9 cellular contexts compared by ENCODE assay signal in the genomic region with DNA sequence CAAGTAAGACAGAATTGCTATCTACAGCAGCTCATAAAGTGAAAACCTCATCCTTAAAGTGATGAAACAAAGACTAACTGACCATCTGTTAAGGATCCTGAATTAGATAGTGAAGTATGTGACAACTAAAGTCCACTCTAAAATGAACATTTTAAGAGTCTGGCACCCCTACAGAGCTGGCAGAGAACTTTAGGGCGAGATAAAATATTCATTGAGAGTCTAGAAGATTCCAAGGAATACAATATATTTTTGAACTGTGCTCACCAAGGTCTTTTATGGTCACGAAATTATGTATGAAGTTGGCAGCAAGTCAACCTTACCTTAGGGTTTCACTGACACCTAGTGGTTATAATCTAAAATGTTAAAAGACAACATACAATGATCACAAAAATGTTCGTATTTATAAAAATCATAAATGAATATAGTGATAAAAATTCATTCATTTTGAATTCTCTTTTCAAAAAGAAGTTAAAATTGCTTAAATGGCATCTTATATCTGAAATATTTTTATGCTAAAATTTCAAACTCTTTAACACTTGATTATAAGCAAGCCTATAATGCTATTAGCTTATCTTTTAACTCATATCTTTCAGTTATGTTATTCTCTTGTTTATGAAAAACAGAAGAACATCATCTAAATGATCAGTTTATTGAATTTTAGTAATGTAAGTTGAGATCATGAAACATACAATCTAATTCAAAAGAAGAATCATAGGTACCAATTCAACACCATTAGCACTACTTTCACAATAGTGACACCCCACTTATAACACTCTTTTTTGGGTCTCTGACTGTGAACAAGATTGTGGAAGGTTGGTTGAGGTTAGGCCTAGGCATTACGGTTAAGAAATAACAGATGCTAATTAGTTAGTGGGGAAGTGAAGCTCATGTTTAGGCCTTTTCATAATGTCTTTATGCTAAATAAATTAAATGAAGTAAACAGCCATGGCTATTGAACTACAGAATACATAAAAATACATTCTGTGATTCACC. TPM values are rescaled to one million over a fixed set of nuclear protein-coding genes. Genes with fewer than 3 reads are reported as not detected.
A peak's percentile ranks its signal among the peaks of the same experiment; 100 is the strongest.
DNase-seq lines count a peak whose midpoint lies in the region; ATAC-seq, FAIRE-seq and TF ChIP-seq lines count a peak whose summit lies in the region.
"Had no signal": no experiment of that assay in that cellular context is flagged by ENCODE, and none has a peak within 500 bp of the region (broad histone marks: within the 10 kb centered on the region; RNA-seq: fewer than 3 reads in every experiment).

No MANE protein-coding gene starts in this region.

- H3K36me3 ChIP-seq in OCI-LY1 (ENCODE audit: insufficient read depth, low read length) (peaks cover 4% of the 10 kb centered on the region; the same call in 1 of the 2 replicates), lower lobe of right lung (peaks cover 24% of the 10 kb centered on the region)

- H3K9ac ChIP-seq in OCI-LY1 (ENCODE audit: low read length): no peak overlapping the region; the same call in 1 of the 2 replicates

- in situ Hi-C loops in Caki2 (cut with HindIII; ENCODE audit: low pct_unique_long_range_greater_than_20kb, low sequenced_read_pairs): no loop called here

- TF ChIP-seq CTCF in OCI-LY1 (IDR thresholded peaks at IDR 0.05; ENCODE audit: low read length) (peak; percentile 67), lower lobe of right lung (IDR thresholded peaks at IDR 0.05) (peak; percentile 58)

- no peak overlapping the region for H3K4me2 ChIP-seq in OCI-LY1 (ENCODE audit: low read length)

- intact Hi-C loops in lower lobe of right lung (cut with DNase I): no loop called here

- no peaks in the 10 kb centered on the region for H3F3A ChIP-seq in OCI-LY1 (ENCODE audit: insufficient read depth, low read length)

- peak; percentile 28 for DNase-seq in Caki2 (ENCODE audit: low read depth)
- DNase-seq in HS-27A (ENCODE audit: low read depth): peak; percentile 51
- peak; percentile 64 for DNase-seq in dedifferentiated amniotic fluid mesenchymal stem cell (ENCODE audit: extremely low spot score)
- no peak for DNase-seq in lower lobe of right lung
- DNase-seq in stimulated activated naive CD4-positive, alpha-beta T cell treated with Interleukin-2 at 50 U/mL for 16 hours (lab: John Stamatoyannopoulos, UW): no peak
- DNase-seq in H54 (ENCODE audit: insufficient read length, low spot score): no peak
- DNase-seq: right cardiac atrium had no signal

- H3K4me3 ChIP-seq in OCI-LY1 (ENCODE audit: low read depth, low read length, poor library complexity, severe bottlenecking) (no peak overlapping the region), lower lobe of right lung (no peak overlapping the region)

- no peaks in the 10 kb centered on the region for H3K4me1 ChIP-seq in OCI-LY1 (ENCODE audit: insufficient read depth, low read length, severe bottlenecking)
- H3K4me1 ChIP-seq in lower lobe of right lung: no peaks in the 10 kb centered on the region

- TF ChIP-seq POLR2A in H54 (IDR thresholded peaks at IDR 0.05; ENCODE audit: low read depth, low read length): no peak

- H3K27ac ChIP-seq in OCI-LY1 (ENCODE audit: low read depth, low read length, poor library complexity, severe bottlenecking) (no peak overlapping the region), lower lobe of right lung (no peak overlapping the region)

- no peaks in the 10 kb centered on the region for H3K9me2 ChIP-seq in OCI-LY1 (ENCODE audit: low read depth, low read length)

- FAIRE-seq in H54 (lab: Jason Lieb, UNC): no peak

- H3K79me2 ChIP-seq in OCI-LY1 (ENCODE audit: insufficient read depth, low read length): no peaks in the 10 kb centered on the region

- H2AFZ ChIP-seq in OCI-LY1 (ENCODE audit: low read length): no peak overlapping the region

- H3K9me3 ChIP-seq in OCI-LY1 (ENCODE audit: low read length): peaks cover 8% of the 10 kb centered on the region
- no peaks in the 10 kb centered on the region for H3K9me3 ChIP-seq in lower lobe of right lung

- H3K27me3 ChIP-seq in OCI-LY1 (ENCODE audit: insufficient read depth, low read length) (no peaks in the 10 kb centered on the region), lower lobe of right lung (ENCODE audit: low read depth) (no peaks in the 10 kb centered on the region)

- no peaks in the 10 kb centered on the region for H4K20me1 ChIP-seq in OCI-LY1 (ENCODE audit: insufficient read depth, low read length)

- ATAC-seq in lower lobe of right lung (peak; percentile 66 to 82), GM21390 (IDR thresholded peaks at IDR 0.05; ENCODE audit: unreplicated experiment) (no peak)

RNA-seq across cellular contexts. Expression of a gene that starts 27.5 kb away (rescaled TPM):
- 3.1 and 4.2 TPM in 2 replicates for total RNA-seq in Caki2 (2014; rRNA removed; shearing (Covaris generic); ENCODE audit: low replicate concordance)
- total RNA-seq in lower lobe of right lung: 24.2 TPM

Comparison
In these comparisons a context has a peak if more than half of its experiments do, and no peak if none do; other contexts are left out.
1. DNase-seq: peak in Caki2 (single experiment), HS-27A (single experiment) and dedifferentiated amniotic fluid mesenchymal stem cell (single experiment); none in lower lobe of right lung (single experiment), stimulated activated naive CD4-positive, alpha-beta T cell treated with Interleukin-2 at 50 U/mL for 16 hours (single experiment) and H54 (single experiment).